17 cellular contexts compared by ENCODE assay signal in genomic region chr9:4537581-4537980, GRCh38. TPM values are rescaled to one million over a fixed set of nuclear protein-coding genes. Genes with fewer than 3 reads are reported as not detected.
A peak's percentile ranks its signal among the peaks of the same experiment; 100 is the strongest.
DNase-seq lines count a peak whose midpoint lies in the region; ATAC-seq, FAIRE-seq and TF ChIP-seq lines count a peak whose summit lies in the region.
"Had no signal": no experiment of that assay in that cellular context is flagged by ENCODE, and none has a peak within 500 bp of the region (broad histone marks: within the 10 kb centered on the region; RNA-seq: fewer than 3 reads in every experiment).

No MANE protein-coding gene starts in this region.

- FAIRE-seq in pancreas (lab: Jason Lieb, UNC) = peak; percentile 23
- FAIRE-seq: H54 had no signal

- no peaks in the 10 kb centered on the region for H3K36me3 Mint-ChIP-seq in HFFc6 (ENCODE audit: low read depth)
- H3K36me3 Mint-ChIP-seq: CD4-positive, CD25-positive, alpha-beta regulatory T cell; IgD-negative memory B cell had no signal

- TF ChIP-seq CTCF in A673 (conservative IDR thresholded peaks at IDR 0.05; ENCODE audit: low read depth, low read length) = no peak
- no peak for TF ChIP-seq CTCF in pancreas (IDR thresholded peaks at IDR 0.05)
- TF ChIP-seq CTCF in GM20000 (IDR thresholded peaks at IDR 0.05; ENCODE audit: extremely low read depth, missing control alignments) = no peak
- TF ChIP-seq CTCF in HFFc6 (IDR thresholded peaks at IDR 0.05) = no peak

- DNase-seq in A673 (ENCODE audit: low spot score) = peak; percentile 32
- peak; percentile 21 for DNase-seq in ELR (ENCODE audit: low read depth)
- DNase-seq in RPMI7951 (ENCODE audit: low read depth) = peak; percentile 8
- DNase-seq in pancreas = no peak
- DNase-seq in GM20000 (ENCODE audit: low spot score) = no peak
- no peak for DNase-seq in hippocampal formation (lab: John Stamatoyannopoulos, UW)
- DNase-seq in HFFc6 = no peak
- DNase-seq: ACHN; CD4-positive, CD25-positive, alpha-beta regulatory T cell; DMS 273 treated with DMSO at 0.1 percent for 48 hours; DMS79; GM23248; KG1 had no signal

- CTCF ChIA-PET in A673 (lab: Charles Lee) = no interaction called here

- BruUV-seq in A673 (replicated peaks; lab: Mats Ljungman, UMichigan) = no TSS peak

- H3K27me3 Mint-ChIP-seq in HFFc6 (ENCODE audit: insufficient read depth) = peaks cover 7% of the 10 kb centered on the region
- H3K27me3 Mint-ChIP-seq: CD4-positive, CD25-positive, alpha-beta regulatory T cell; IgD-negative memory B cell had no signal

- intact Hi-C loops in A673 (cut with micrococcal nuclease; ENCODE audit: unreplicated experiment) (no loop called here), pancreas (cut with DNase I) (no loop called here)

- H3K27me3 ChIP-seq in A673 (replicated peaks; ENCODE audit: insufficient read depth, low read depth, low read length, poor library complexity) = no peaks in the 10 kb centered on the region
- no peaks in the 10 kb centered on the region for H3K27me3 ChIP-seq in pancreas
- H3K27me3 ChIP-seq: BLaER1 treated with 17β-estradiol and CSF1 and Interleukin-3, amounts not matched to agents 10 nM and 100 nM had no signal

- no peak for ATAC-seq in pancreas
- ATAC-seq: HCT116 had no signal

- H3K4me1 Mint-ChIP-seq in HFFc6 (ENCODE audit: low read depth) = peaks cover 15% of the 10 kb centered on the region
- H3K4me1 Mint-ChIP-seq: IgD-negative memory B cell had no signal

- no peak overlapping the region for H3K4me3 ChIP-seq in A673 (ENCODE audit: low read depth, low read length, poor library complexity, severe bottlenecking)
- H3K4me3 ChIP-seq in pancreas = no peak overlapping the region
- H3K4me3 ChIP-seq: BLaER1 treated with 17β-estradiol and CSF1 and Interleukin-3, amounts not matched to agents 10 nM and 100 nM; GM23248 had no signal

- H3K9me3 Mint-ChIP-seq in HFFc6 = peaks cover 4% of the 10 kb centered on the region; the same call in 1 of the 2 replicates

- H3K4me3 Mint-ChIP-seq in HFFc6 = no peak overlapping the region
- H3K4me3 Mint-ChIP-seq: CD4-positive, CD25-positive, alpha-beta regulatory T cell; IgD-negative memory B cell had no signal

- H3K36me3 ChIP-seq in A673 (ENCODE audit: insufficient read depth, low read length, poor library complexity, severe bottlenecking) (no peaks in the 10 kb centered on the region), pancreas (no peaks in the 10 kb centered on the region)
- H3K36me3 ChIP-seq: BLaER1 treated with 17β-estradiol and CSF1 and Interleukin-3, amounts not matched to agents 10 nM and 100 nM had no signal

- H3K9me3 ChIP-seq in A673 (ENCODE audit: low read depth, low read length, poor library complexity, severe bottlenecking) = no peaks in the 10 kb centered on the region
- H3K9me3 ChIP-seq in pancreas = no peaks in the 10 kb centered on the region

- H3K4me1 ChIP-seq in A673 (ENCODE audit: insufficient read depth, low read length, poor library complexity, severe bottlenecking) = peaks cover 5% of the 10 kb centered on the region
- H3K4me1 ChIP-seq in pancreas = no peaks in the 10 kb centered on the region
- H3K4me1 ChIP-seq: BLaER1 treated with 17β-estradiol and CSF1 and Interleukin-3, amounts not matched to agents 10 nM and 100 nM had no signal

- WGBS in pancreas, 2 donors = 93% methylated on average over 1 of the region's 1 CpG

- H3K27ac ChIP-seq in A673 (ENCODE audit: low read depth, low read length, poor library complexity, severe bottlenecking) (no peak overlapping the region), pancreas (no peak overlapping the region)
- H3K27ac ChIP-seq: BLaER1 treated with 17β-estradiol and CSF1 and Interleukin-3, amounts not matched to agents 10 nM and 100 nM; GM23248 had no signal

- no peak overlapping the region for H3K27ac Mint-ChIP-seq in HFFc6
- H3K27ac Mint-ChIP-seq: IgD-negative memory B cell had no signal

- POLR2A ChIA-PET in A673 (lab: Charles Lee; ENCODE audit: low non-redundant PET) = no interaction called here

RNA-seq across cellular contexts. Expression of gene SLC1A1, which starts 47.3 kb away (rescaled TPM):
- total RNA-seq in A673 (2021) = 8.5 and 8.7 TPM in 2 replicates
- total RNA-seq in RPMI7951 (2014; rRNA removed; shearing (Covaris generic)) = 5.2 and 6.0 TPM in 2 replicates
- total RNA-seq in pancreas = 1 to 10 TPM; 1.3 to 4.9 (median 2.5) TPM
- 1 to 10 TPM; 1.4 to 3.1 TPM for polyA plus RNA-seq in pancreas
- total RNA-seq in HFFc6 (2021; fragmentation: NEBNext Ultra II Directional; extraction: Animal tissue kit (Norgen Biotek cat#: 25700)) = 1 to 10 TPM in 2 of 6 experiments, under 1 TPM in 4; 0.43 to 1.4 (median 0.79) TPM
- polyA plus RNA-seq: IgD-negative memory B cell had no signal

Comparison
In these comparisons a context has a peak if more than half of its experiments do, and no peak if none do; other contexts are left out.
1. DNase-seq: peak in A673 (single experiment), ELR (single experiment) and RPMI7951 (single experiment); none in pancreas (0 of 6), GM20000 (single experiment), hippocampal formation (0 of 2) and HFFc6 (single experiment).